In the genomic region with DNA sequence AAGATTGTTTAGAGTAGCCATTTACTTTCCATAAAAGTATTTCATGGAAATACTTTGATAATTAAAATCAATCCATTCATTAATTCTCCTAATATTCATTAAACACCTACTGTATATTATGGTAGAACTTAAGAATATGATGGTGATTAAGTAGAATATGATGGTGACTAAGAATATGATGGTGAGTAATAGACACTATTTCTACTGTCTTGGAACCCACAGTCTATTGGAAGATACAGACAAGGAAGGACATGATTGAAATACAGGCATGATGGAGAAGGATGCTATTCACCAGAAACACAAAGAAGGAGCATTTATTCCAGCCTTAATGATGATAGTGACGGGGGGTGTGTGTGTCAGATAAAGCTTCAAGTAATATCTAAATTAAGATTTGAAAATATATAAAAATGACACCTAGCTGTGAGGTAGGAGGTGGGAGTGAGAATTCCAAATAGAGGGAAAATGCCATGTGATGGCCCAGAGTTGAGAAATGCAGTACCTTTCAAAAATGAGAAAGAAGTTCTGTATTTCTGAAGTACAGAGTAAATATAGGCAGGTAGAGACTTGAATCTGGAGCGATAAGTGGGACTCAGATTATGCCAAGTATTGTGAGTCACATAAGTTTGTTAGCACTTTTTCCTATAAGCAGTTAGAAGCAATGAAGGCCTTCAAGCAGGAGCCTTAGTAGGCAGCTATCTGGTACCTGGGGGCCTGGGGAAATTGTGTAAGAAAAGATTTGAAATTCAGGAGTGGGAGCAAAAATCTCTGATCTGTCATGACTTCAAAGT, we compare ENCODE assay signal across 21 cellular contexts. TPM values are rescaled to one million over a fixed set of nuclear protein-coding genes. Genes with fewer than 3 reads are reported as not detected.
A peak's percentile ranks its signal among the peaks of the same experiment; 100 is the strongest.
DNase-seq lines count a peak whose midpoint lies in the region; ATAC-seq, FAIRE-seq and TF ChIP-seq lines count a peak whose summit lies in the region.
"Had no signal": no experiment of that assay in that cellular context is flagged by ENCODE, and none has a peak within 500 bp of the region (broad histone marks: within the 10 kb centered on the region; RNA-seq: fewer than 3 reads in every experiment).

No MANE protein-coding gene starts in this region.

- H3K4me1 ChIP-seq in RWPE2 (ENCODE audit: insufficient read depth, poor library complexity, severe bottlenecking) = peaks cover 6% of the 10 kb centered on the region
- H3K4me1 ChIP-seq in foreskin keratinocyte = peaks cover 7% of the 10 kb centered on the region
- H3K4me1 ChIP-seq: BE2C had no signal

- no peak for DNase-seq in RWPE2 (ENCODE audit: low spot score)
- peak; percentile 98 for DNase-seq in bronchial epithelial cell (ENCODE audit: low read depth)
- DNase-seq in foreskin keratinocyte = peak; percentile 61 to 71
- DNase-seq in HEK293T (ENCODE audit: extremely low spot score) = no peak
- DNase-seq in GM12891 (ENCODE audit: insufficient read length, low spot score) = no peak
- DNase-seq: ACHN; BE2C; C1 segment of cervical spinal cord; CD4-positive, CD25-positive, alpha-beta regulatory T cell; CD8-positive, alpha-beta memory T cell; COR-L47; DMS 273 treated with DMSO at 0.1 percent for 48 hours; HCEC 1CT; HFFc6; KBM-7 had no signal

- FAIRE-seq in bronchial epithelial cell (lab: Jason Lieb, UNC) (no peak), GM12891 (lab: Jason Lieb, UNC) (no peak)
- FAIRE-seq: A204.1, G401.6, H54, HepG2 had no signal

- ATAC-seq in RWPE2 (ENCODE audit: low read depth) (peak; percentile 95), foreskin keratinocyte (peak; percentile 91), HG03097 (IDR thresholded peaks at IDR 0.05; ENCODE audit: low FRiP score, unreplicated experiment) (no peak)
- ATAC-seq: GM23338, HepG2 had no signal

- POLR2A ChIA-PET in HEK293T (lab: Yijun Ruan, JAX) = no interaction called here

- TF ChIP-seq CTCF in RWPE2 (IDR thresholded peaks at IDR 0.05; ENCODE audit: poor library complexity, severe bottlenecking) = no peak
- no peak for TF ChIP-seq CTCF in bronchial epithelial cell (IDR thresholded peaks at IDR 0.05; ENCODE audit: insufficient read depth, low read length, severe bottlenecking)
- no peak for TF ChIP-seq CTCF in foreskin keratinocyte (conservative IDR thresholded peaks at IDR 0.05)

- TF ChIP-seq POLR2A in GM12891 (IDR thresholded peaks at IDR 0.05; ENCODE audit: low read depth, low read length) = no peak

- H3K36me3 ChIP-seq in RWPE2 (ENCODE audit: low read depth) = no peaks in the 10 kb centered on the region
- no peaks in the 10 kb centered on the region for H3K36me3 ChIP-seq in bronchial epithelial cell (ENCODE audit: control insufficient read depth, insufficient read depth, low read length)
- H3K36me3 ChIP-seq: BE2C had no signal

- H3K4me3 ChIP-seq in RWPE2 (ENCODE audit: severe bottlenecking) = no peak overlapping the region
- no peak overlapping the region for H3K4me3 ChIP-seq in bronchial epithelial cell (ENCODE audit: low read depth, low read length)
- H3K4me3 ChIP-seq: GM23338 had no signal

- CTCF ChIA-PET in HEK293T (lab: Yijun Ruan, JAX) = no interaction called here

- H3K27ac ChIP-seq in RWPE2 (ENCODE audit: poor library complexity, severe bottlenecking) = no peak overlapping the region
- H3K27ac ChIP-seq in foreskin keratinocyte = no peak overlapping the region

- H3K27me3 ChIP-seq in RWPE2 (ENCODE audit: insufficient read depth, poor library complexity, severe bottlenecking) = no peaks in the 10 kb centered on the region
- H3K27me3 ChIP-seq in bronchial epithelial cell (ENCODE audit: control insufficient read depth, insufficient read depth, low read length) = no peaks in the 10 kb centered on the region
- no peaks in the 10 kb centered on the region for H3K27me3 ChIP-seq in foreskin keratinocyte
- H3K27me3 ChIP-seq: BE2C had no signal

- H3K9me3 ChIP-seq in RWPE2 (ENCODE audit: severe bottlenecking) = no peaks in the 10 kb centered on the region
- H3K9me3 ChIP-seq: BE2C had no signal

TF ChIP-seq in HEK293T, 16 proteins besides CTCF, POLR2A, EP300 and RAD21:
- TF ChIP-seq FOXM1 (IDR thresholded peaks at IDR 0.05; ENCODE audit: borderline replicate concordance) (no peak), FOXK2 (IDR thresholded peaks at IDR 0.05) (no peak), ELF4 (IDR thresholded peaks at IDR 0.05) (no peak)

TF ChIP-seq in GM12891, 5 proteins besides CTCF, POLR2A, EP300 and RAD21:
- no peak for TF ChIP-seq PAX5 (IDR thresholded peaks at IDR 0.05; ENCODE audit: insufficient read depth, low read length, severe bottlenecking)
- TF ChIP-seq POLR2AphosphoS5 (IDR thresholded peaks at IDR 0.05; ENCODE audit: low read depth, low read length) = no peak
- TF ChIP-seq TAF1 (IDR thresholded peaks at IDR 0.05; ENCODE audit: low read depth, low read length) = no peak
- no peak for TF ChIP-seq SPI1 (IDR thresholded peaks at IDR 0.05; ENCODE audit: low read depth, low read length)
- no peak for TF ChIP-seq POU2F2 (IDR thresholded peaks at IDR 0.05; ENCODE audit: low read depth, low read length)

RNA-seq across cellular contexts. Expression of a gene that starts 12.5 kb away (rescaled TPM):
- total RNA-seq in bronchial epithelial cell = 50.3 and 65.2 TPM in 2 replicates
- total RNA-seq in foreskin keratinocyte = 33.5 and 36.0 TPM in 2 replicates
- polyA plus RNA-seq in foreskin keratinocyte = 11.0 and 13.0 TPM in 2 replicates
- 14.7 TPM for polyA plus RNA-seq in GM12891 (2012; ENCODE audit: low read depth, missing spikeins)

Comparison
In these comparisons a context has a peak if more than half of its experiments do, and no peak if none do; other contexts are left out.
1. DNase-seq: peak in bronchial epithelial cell (single experiment) and foreskin keratinocyte (2 of 2); none in RWPE2 (single experiment), HEK293T (single experiment) and GM12891 (single experiment).